28 cellular contexts compared by ENCODE assay signal in the genomic region with DNA sequence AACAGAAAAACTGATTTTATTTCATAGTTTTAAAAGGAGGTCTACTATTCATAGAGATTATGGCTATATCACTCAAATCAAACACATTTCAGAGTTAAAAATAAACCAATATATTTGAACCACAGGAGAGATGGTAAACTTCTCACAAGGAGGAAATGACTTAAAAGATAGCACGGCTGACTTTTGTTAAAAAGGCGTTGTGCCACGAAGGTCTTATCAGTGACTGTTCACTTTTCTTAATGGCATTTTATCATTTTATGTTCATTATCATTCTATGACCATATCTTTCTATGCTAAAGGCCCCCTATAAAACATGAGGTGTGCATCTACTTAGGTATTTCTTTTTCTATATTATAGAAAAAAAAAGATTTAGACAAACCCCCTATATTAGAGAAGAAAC. TPM values are rescaled to one million over a fixed set of nuclear protein-coding genes. Genes with fewer than 3 reads are reported as not detected.
"Had no signal": no experiment of that assay in that cellular context is flagged by ENCODE, and none has a peak within 500 bp of the region (broad histone marks: within the 10 kb centered on the region; RNA-seq: fewer than 3 reads in every experiment).

No MANE protein-coding gene starts in this region.

- H3K9me3 ChIP-seq: breast epithelium, Peyer's patch, SJSA1 had no signal

- H3K4me1 ChIP-seq: breast epithelium, Peyer's patch, SJSA1 had no signal

- H3K9me3 Mint-ChIP-seq: activated CD4-positive, alpha-beta memory T cell treated with anti-CD3 and anti-CD28 coated beads, Interleukin-2, amount 10 ng/mL, durations not matched to agents 7 days and 5 days; activated naive CD4-positive, alpha-beta T cell treated with anti-CD3 and anti-CD28 coated beads, Interleukin-2, amount 50 U/mL, for 24 hours; T-cell; WTC11 had no signal

- DNase-seq: activated CD4-positive, alpha-beta memory T cell treated with anti-CD3 and anti-CD28 coated beads, Interleukin-2, amount 10 ng/mL, durations not matched to agents 7 days and 5 days; activated CD4-positive, alpha-beta T cell treated with anti-CD3 and anti-CD28 coated beads for 48 hours; activated CD4-positive, CD25-positive, alpha-beta regulatory T cell treated with anti-CD3 and anti-CD28 coated beads, Interleukin-2, amount 50 U/mL, for 72 hours; activated effector memory CD4-positive, alpha-beta T cell treated with Interleukin-2 at 50 U/mL for 16 hours; activated naive CD4-positive, alpha-beta T cell; activated T-cell treated with anti-CD3 and anti-CD28 coated beads for 4 hours; aorta; caudate nucleus; Kasumi-1; NCI-H1092; NCI-H1417 treated with DMSO at 0.1 percent for 48 hours; NCI-H1694; NCI-H2029; NCI-H2107; NCI-H2171 treated with DMSO at 0.1 percent for 48 hours; NCI-H345; NCI-H510A; NCI-H526 treated with DMSO at 0.1 percent for 48 hours; NCI-H82; Peyer's patch; Right ventricle myocardium superior; T-cell had no signal

- H3K36me3 ChIP-seq: Peyer's patch, SJSA1 had no signal

- H3K27me3 ChIP-seq: breast epithelium, Peyer's patch had no signal

- H3K27ac Mint-ChIP-seq: activated CD4-positive, alpha-beta memory T cell treated with anti-CD3 and anti-CD28 coated beads, Interleukin-2, amount 10 ng/mL, durations not matched to agents 7 days and 5 days; activated naive CD4-positive, alpha-beta T cell treated with anti-CD3 and anti-CD28 coated beads, Interleukin-2, amount 50 U/mL, for 24 hours; T-cell had no signal

- H3K4me3 ChIP-seq: breast epithelium, K562, Peyer's patch, SJSA1 had no signal

- H3K36me3 Mint-ChIP-seq: activated naive CD4-positive, alpha-beta T cell treated with anti-CD3 and anti-CD28 coated beads, Interleukin-2, amount 50 U/mL, for 24 hours; T-cell had no signal

- H3K27me3 Mint-ChIP-seq: activated CD4-positive, alpha-beta memory T cell treated with anti-CD3 and anti-CD28 coated beads, Interleukin-2, amount 10 ng/mL, durations not matched to agents 7 days and 5 days had no signal

- ATAC-seq: K562, T-cell, WTC11 had no signal

- H3K4me3 Mint-ChIP-seq: activated CD4-positive, alpha-beta memory T cell treated with anti-CD3 and anti-CD28 coated beads, Interleukin-2, amount 10 ng/mL, durations not matched to agents 7 days and 5 days; activated naive CD4-positive, alpha-beta T cell treated with anti-CD3 and anti-CD28 coated beads, Interleukin-2, amount 50 U/mL, for 24 hours; WTC11 had no signal

- H3K27ac ChIP-seq: breast epithelium, Peyer's patch, RWPE1, SJSA1 had no signal

RNA-seq across cellular contexts. Expression of a gene that starts 19.6 kb away (rescaled TPM):
- total RNA-seq: K562 had no signal
- polyA plus RNA-seq: K562 had no signal
